In genomic region chr16:23858496-23859062, GRCh38 we compare ENCODE assay signal across 15 cellular contexts. TPM values are rescaled to one million over a fixed set of nuclear protein-coding genes. Genes with fewer than 3 reads are reported as not detected.
DNase-seq lines count a peak whose midpoint lies in the region; ATAC-seq and TF ChIP-seq lines count a peak whose summit lies in the region.
"Had no signal": no experiment of that assay in that cellular context is flagged by ENCODE, and none has a peak within 500 bp of the region (broad histone marks: within the 10 kb centered on the region; RNA-seq: fewer than 3 reads in every experiment).

No MANE protein-coding gene starts in this region.

- no peak for ATAC-seq in natural killer cell
- ATAC-seq in GM19351 (IDR thresholded peaks at IDR 0.05; ENCODE audit: unreplicated experiment): no peak
- no peak for ATAC-seq in GM19397 (IDR thresholded peaks at IDR 0.05; ENCODE audit: unreplicated experiment)

- no peak for DNase-seq in natural killer cell
- DNase-seq in SHP77 (lab: John Stamatoyannopoulos, UW): no peak
- no peak for DNase-seq in WERI-Rb-1
- DNase-seq: COR-L47, H9, NCI-H2081 treated with DMSO at 0.1 percent for 48 hours had no signal

- no peaks in the 10 kb centered on the region for H4K20me1 ChIP-seq in BLaER1

- H3K27ac ChIP-seq in BLaER1: no peak overlapping the region
- H3K27ac ChIP-seq in HEK293 (ENCODE audit: extremely low read depth, low read depth, low read length): no peak overlapping the region
- no peak overlapping the region for H3K27ac ChIP-seq in WERI-Rb-1
- H3K27ac ChIP-seq: VCaP had no signal

- H3K36me3 ChIP-seq in BLaER1: no peaks in the 10 kb centered on the region
- H3K36me3 ChIP-seq in HEK293 (ENCODE audit: control insufficient read depth in 2 of 2, insufficient read depth in 1 of 2, low read length in 2 of 2): no peaks in the 10 kb centered on the region
- no peaks in the 10 kb centered on the region for H3K36me3 ChIP-seq in WERI-Rb-1

- H3K27me3 ChIP-seq in BLaER1: no peaks in the 10 kb centered on the region
- peaks cover 7% of the 10 kb centered on the region for H3K27me3 ChIP-seq in WERI-Rb-1 (ENCODE audit: insufficient read depth, low read depth, severe bottlenecking)

- TF ChIP-seq CTCF in HEK293 (tag by site-specific recombination; IDR thresholded peaks at IDR 0.05) (no peak), natural killer cell (IDR thresholded peaks at IDR 0.05) (no peak), WERI-Rb-1 (IDR thresholded peaks at IDR 0.05; ENCODE audit: low read depth, low read length) (no peak)

- H3K36me3 Mint-ChIP-seq in activated naive CD8-positive, alpha-beta T cell: peaks cover 7% of the 10 kb centered on the region
- no peaks in the 10 kb centered on the region for H3K36me3 Mint-ChIP-seq in natural killer cell

- no peak overlapping the region for H3K9ac ChIP-seq in BLaER1

- no peak overlapping the region for H3K4me3 ChIP-seq in BLaER1
- no peak overlapping the region for H3K4me3 ChIP-seq in HEK293 (ENCODE audit: low read depth, low read length)
- H3K4me3 ChIP-seq in WERI-Rb-1 (ENCODE audit: low read depth, low read length): no peak overlapping the region
- H3K4me3 ChIP-seq: smooth muscle cell had no signal

- peaks cover 44% of the 10 kb centered on the region for H3K4me1 ChIP-seq in BLaER1
- H3K4me1 ChIP-seq in HEK293 (ENCODE audit: control insufficient read depth, insufficient read depth, low read length): no peaks in the 10 kb centered on the region

- peak overlapping the region; percentile 77 for H3K27ac Mint-ChIP-seq in activated naive CD8-positive, alpha-beta T cell
- H3K27ac Mint-ChIP-seq in natural killer cell: peak overlapping the region; percentile 35 to 83
- H3K27ac Mint-ChIP-seq: H9 had no signal

- no peaks in the 10 kb centered on the region for H3K9me3 Mint-ChIP-seq in activated naive CD8-positive, alpha-beta T cell (ENCODE audit: low read depth)
- H3K9me3 Mint-ChIP-seq in natural killer cell: no peaks in the 10 kb centered on the region
- H3K9me3 Mint-ChIP-seq: H9 had no signal

- POLR2A ChIA-PET in HEK293 (lab: Yijun Ruan, JAX): no interaction called here

- CTCF ChIA-PET in HEK293 (lab: Yijun Ruan, JAX): interaction anchor here (1.2 kb wide), 1 partner anchor 16 kb away, joined by 4 read pairs; no protein-coding TSS in a partner anchor

- no peaks in the 10 kb centered on the region for H3K9me3 ChIP-seq in BLaER1
- H3K9me3 ChIP-seq in HEK293 (ENCODE audit: control insufficient read depth, insufficient read depth, low read depth, low read length): no peaks in the 10 kb centered on the region
- no peaks in the 10 kb centered on the region for H3K9me3 ChIP-seq in WERI-Rb-1 (ENCODE audit: severe bottlenecking)

- peaks cover 77% of the 10 kb centered on the region for H3K4me1 Mint-ChIP-seq in activated naive CD8-positive, alpha-beta T cell (ENCODE audit: low read depth)
- H3K4me1 Mint-ChIP-seq in natural killer cell: peaks cover 72 to 77% of the 10 kb centered on the region in 2 donors

- H3K4me2 ChIP-seq in BLaER1: peak overlapping the region; percentile 58
- H3K4me2 ChIP-seq: smooth muscle cell had no signal

- H3K27me3 Mint-ChIP-seq in activated naive CD8-positive, alpha-beta T cell: no peaks in the 10 kb centered on the region
- H3K27me3 Mint-ChIP-seq in natural killer cell (ENCODE audit: low read depth in 2 of 2): no peaks in the 10 kb centered on the region

- intact Hi-C loops in natural killer cell (cut with micrococcal nuclease): no loop called here

- no peak overlapping the region for H3K4me3 Mint-ChIP-seq in activated naive CD8-positive, alpha-beta T cell
- H3K4me3 Mint-ChIP-seq in natural killer cell: no peak overlapping the region
- H3K4me3 Mint-ChIP-seq: activated T-helper 1 cell treated with anti-CD3 and anti-CD28 coated beads, Interleukin-12 subunit alpha, Interleukin-12 subunit beta, Interleukin-2, Interleukin-4 antibody, amounts not matched to agents 30 ng/mL and 10 ng/mL and 1 ng/mL, durations not matched to agents 14 hours and 24 hours and 36 hours; H9 had no signal

TF ChIP-seq in HEK293, 187 proteins besides CTCF, POLR2A, EP300 and RAD21:
- peak; percentile 47 for TF ChIP-seq ZNF335 (tag by site-specific recombination; conservative IDR thresholded peaks at IDR 0.05)
- peak; percentile 67 for TF ChIP-seq ZNF660 (tag by site-specific recombination; IDR thresholded peaks at IDR 0.05)
- peak; percentile 58 for TF ChIP-seq ZIC2 (tag by site-specific recombination; IDR thresholded peaks at IDR 0.05)
- TF ChIP-seq ZBTB1 (tag by site-specific recombination; IDR thresholded peaks at IDR 0.05): no peak
- TF ChIP-seq GLIS1 (tag by site-specific recombination; IDR thresholded peaks at IDR 0.05): peak; percentile 26; the same call in 1 of the 2 replicates

RNA-seq across cellular contexts. Expression of gene PRKCB, which starts 22.8 kb away (rescaled TPM):
- 100 to 1,000 TPM; 182 to 222 (median 183) TPM for total RNA-seq in natural killer cell
- total RNA-seq: epithelial cell of proximal tubule had no signal
